Comparison of ENCODE assay signal across 1 cellular context in genomic region chr18:63140997-63141776, GRCh38.
TF ChIP-seq lines count a peak whose summit lies in the region.

No MANE protein-coding gene starts in this region.

TF ChIP-seq in GM23338, 12 proteins besides CTCF, POLR2A, EP300 and RAD21 (continued from another document):
- TF ChIP-seq ZNF462 (CRISPR knock-in tag; IDR thresholded peaks at IDR 0.05) (no peak), CREB1 (CRISPR knock-in tag; IDR thresholded peaks at IDR 0.05; ENCODE audit: low read depth) (no peak), NANOG (IDR thresholded peaks at IDR 0.05; ENCODE audit: borderline replicate concordance) (no peak), STAT1 (IDR thresholded peaks at IDR 0.05; ENCODE audit: unreplicated experiment) (no peak), ZNF331 (CRISPR knock-in tag; IDR thresholded peaks at IDR 0.05; ENCODE audit: low read depth) (no peak), JUNB (IDR thresholded peaks at IDR 0.05; ENCODE audit: unreplicated experiment) (no peak), EZH2phosphoT487 (IDR thresholded peaks at IDR 0.05; ENCODE audit: unreplicated experiment) (no peak), POLR2AphosphoS5 (IDR thresholded peaks at IDR 0.05; ENCODE audit: low read depth) (no peak), ZNF114 (CRISPR knock-in tag; IDR thresholded peaks at IDR 0.05) (no peak)
